In the genomic region with DNA sequence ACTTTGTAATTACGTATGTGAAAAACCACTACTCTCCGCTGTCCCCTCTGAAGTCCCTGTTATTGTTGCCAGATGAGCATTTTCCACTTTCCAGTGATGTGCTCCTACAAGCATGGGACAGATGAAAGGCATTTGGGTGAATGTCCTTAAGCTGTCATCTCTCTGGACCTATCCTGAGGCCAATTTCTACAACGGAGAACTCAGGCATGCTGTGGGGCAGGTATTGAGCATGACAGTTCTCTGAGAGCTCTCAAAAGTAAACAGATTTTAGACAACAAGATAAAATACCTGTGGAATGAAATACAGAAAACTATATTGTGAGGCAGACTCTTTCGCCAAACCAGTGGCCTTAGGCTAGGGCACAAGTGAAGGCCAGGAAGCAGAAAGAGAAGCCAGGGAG, we compare ENCODE assay signal across 34 cellular contexts.
"Had no signal": no experiment of that assay in that cellular context is flagged by ENCODE, and none has a peak within 500 bp of the region (broad histone marks: within the 10 kb centered on the region; RNA-seq: fewer than 3 reads in every experiment).

No MANE protein-coding gene starts in this region.

- H3K9me3 ChIP-seq: MG63 had no signal

- H3K27me3 ChIP-seq: MG63 had no signal

- H3K27ac ChIP-seq: KMS-11 had no signal

- H3K4me3 ChIP-seq: MG63 had no signal

- H3K4me2 ChIP-seq: KMS-11 had no signal

- H3K36me3 ChIP-seq: MG63 had no signal

- DNase-seq: Karpas-422, Kasumi-1, MG63, MM.1S, MV-4-11, NCI-H1048, NCI-H1092, NCI-H1092 treated with DMSO at 0.1 percent for 48 hours, NCI-H1105, NCI-H1105 treated with DMSO at 0.1 percent for 48 hours, NCI-H1417, NCI-H1417 treated with DMSO at 0.1 percent for 48 hours, NCI-H1436, NCI-H1436 treated with DMSO at 0.1 percent for 48 hours, NCI-H146, NCI-H1694, NCI-H1694 treated with DMSO at 0.1 percent for 48 hours, NCI-H187, NCI-H187 treated with DMSO at 0.1 percent for 48 hours, NCI-H1930, NCI-H2029, NCI-H2029 treated with DMSO at 0.1 percent for 48 hours, NCI-H2081, NCI-H2081 treated with DMSO at 0.1 percent for 48 hours, NCI-H2107, NCI-H2171, NCI-H2171 treated with DMSO at 0.1 percent for 48 hours, NCI-H2227 treated with DMSO at 0.1 percent for 48 hours, NCI-H226, NCI-H345, NCI-H446, NCI-H446 treated with DMSO at 0.1 percent for 48 hours, NCI-H510A had no signal

- H3K9ac ChIP-seq: KMS-11 had no signal
